In the genomic region with DNA sequence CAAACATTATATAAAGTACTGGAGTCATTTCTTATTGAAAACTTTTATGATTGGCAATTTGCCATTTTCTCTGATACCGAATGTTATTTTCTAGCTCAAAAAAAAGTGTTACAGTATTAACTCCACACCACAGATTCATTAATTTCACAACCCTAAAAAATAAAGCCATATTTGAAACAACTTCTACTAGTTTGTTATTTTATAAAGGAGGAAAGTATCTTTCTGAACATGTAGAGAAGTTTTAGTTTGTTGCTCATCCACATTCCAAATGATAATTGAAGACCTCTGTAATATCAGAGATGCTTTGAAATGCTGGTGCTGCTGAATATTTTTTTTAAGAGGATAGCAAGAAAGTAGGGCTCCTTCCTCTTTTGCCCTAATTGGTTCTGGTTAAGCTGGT, we compare ENCODE assay signal across 14 cellular contexts. TPM values are rescaled to one million over a fixed set of nuclear protein-coding genes. Genes with fewer than 3 reads are reported as not detected.
A peak's percentile ranks its signal among the peaks of the same experiment; 100 is the strongest.
DNase-seq lines count a peak whose midpoint lies in the region; ATAC-seq and TF ChIP-seq lines count a peak whose summit lies in the region.
"Had no signal": no experiment of that assay in that cellular context is flagged by ENCODE, and none has a peak within 500 bp of the region (broad histone marks: within the 10 kb centered on the region; RNA-seq: fewer than 3 reads in every experiment).

No MANE protein-coding gene starts in this region.

- H3K27ac ChIP-seq in ascending aorta (peak overlapping the region; percentile 90 to 91), iPS-18a (ENCODE audit: low read length) (no peak overlapping the region), skeletal muscle tissue (ENCODE audit: low read depth, low read length) (peak overlapping the region; percentile 74)
- H3K27ac ChIP-seq: cardiac muscle cell had no signal

- H3K27me3 Mint-ChIP-seq in natural killer cell treated with Interleukin-12 subunit alpha and Interleukin-12 subunit beta and Interleukin-15 and Interleukin-18, amount 100 ng/mL, for 72 hours = peaks cover 0 to 8% of the 10 kb centered on the region in 2 donors

- no peaks in the 10 kb centered on the region for H3K36me3 Mint-ChIP-seq in natural killer cell treated with Interleukin-12 subunit alpha and Interleukin-12 subunit beta and Interleukin-15 and Interleukin-18, amount 100 ng/mL, for 72 hours
- H3K36me3 Mint-ChIP-seq: CD14-positive monocyte had no signal

- TF ChIP-seq CTCF in ascending aorta (IDR thresholded peaks at IDR 0.05) = no peak

- H3K27ac Mint-ChIP-seq in natural killer cell treated with Interleukin-12 subunit alpha and Interleukin-12 subunit beta and Interleukin-15 and Interleukin-18, amount 100 ng/mL, for 72 hours = no peak overlapping the region
- H3K27ac Mint-ChIP-seq: activated T-cell treated with anti-CD3 and anti-CD28 coated beads, Interleukin-2, amount 50 U/mL, for 72 hours; CD14-positive monocyte had no signal

- intact Hi-C loops in ascending aorta (cut with DNase I) = loop anchor here (10.0 kb wide), 1 partner anchor 1066 kb away; the partner anchor contains the start of genes CGGBP1 and ZNF654

- DNase-seq in EH (ENCODE audit: low read depth) (peak; percentile 48), ascending aorta (ENCODE audit: low spot score in 2 of 2) (no peak), DMS153 (lab: John Stamatoyannopoulos, UW) (no peak), pons (ENCODE audit: low spot score) (no peak)
- no peak for DNase-seq in activated CD4-positive, CD25-positive, alpha-beta regulatory T cell (lab: John Stamatoyannopoulos, UW)
- DNase-seq in natural killer cell treated with Interleukin-12 subunit alpha and Interleukin-12 subunit beta and Interleukin-15 and Interleukin-18, amount 100 ng/mL, for 72 hours (ENCODE audit: low spot score) = no peak
- DNase-seq: activated T-cell treated with anti-CD3 and anti-CD28 coated beads, Interleukin-2, amount 50 U/mL, for 72 hours; NCI-H1105 treated with DMSO at 0.1 percent for 48 hours; SIG-M5 had no signal

- no peak for ATAC-seq in natural killer cell treated with Interleukin-12 subunit alpha and Interleukin-12 subunit beta and Interleukin-15 and Interleukin-18, amount 100 ng/mL, for 72 hours
- ATAC-seq: activated CD4-positive, CD25-positive, alpha-beta regulatory T cell treated with anti-CD3 and anti-CD28 coated beads, Interleukin-2, amount 50 U/mL, for 24 hours; activated T-cell treated with anti-CD3 and anti-CD28 coated beads, Interleukin-2, amount 50 U/mL, for 72 hours had no signal

- H3K4me3 ChIP-seq in ascending aorta (peak overlapping the region; percentile 65 to 89), iPS-18a (ENCODE audit: low read length) (peak overlapping the region; percentile 91), skeletal muscle tissue (ENCODE audit: low read length in 3 of 3) (peak overlapping the region in 1 of 3 donors; percentile 84)
- H3K4me3 ChIP-seq: cardiac muscle cell had no signal

- H3K27me3 ChIP-seq in ascending aorta (no peaks in the 10 kb centered on the region), iPS-18a (ENCODE audit: control insufficient read depth, insufficient read depth, low read length) (peaks cover 18% of the 10 kb centered on the region), skeletal muscle tissue (ENCODE audit: control insufficient read depth in 3 of 3, insufficient read depth in 3 of 3, low read length in 3 of 3) (peaks cover 7 to 14% (median 9%) of the 10 kb centered on the region in 3 donors)

- H3K9me3 Mint-ChIP-seq in natural killer cell treated with Interleukin-12 subunit alpha and Interleukin-12 subunit beta and Interleukin-15 and Interleukin-18, amount 100 ng/mL, for 72 hours = peaks cover 5% of the 10 kb centered on the region

- H3K36me3 ChIP-seq in ascending aorta (no peaks in the 10 kb centered on the region), iPS-18a (ENCODE audit: control insufficient read depth, low read depth, low read length) (no peaks in the 10 kb centered on the region), skeletal muscle tissue (ENCODE audit: control insufficient read depth in 3 of 3, insufficient read depth in 3 of 3, low read length in 3 of 3) (no peaks in the 10 kb centered on the region)
- H3K36me3 ChIP-seq: cardiac muscle cell had no signal

- H3K4me1 ChIP-seq in ascending aorta (peaks cover 0 to 19% of the 10 kb centered on the region in 2 donors), iPS-18a (ENCODE audit: control insufficient read depth, low read depth, low read length) (peaks cover 19% of the 10 kb centered on the region), skeletal muscle tissue (ENCODE audit: control insufficient read depth in 3 of 3, insufficient read depth in 3 of 3, low read length in 3 of 3) (peaks cover 4 to 20% (median 8%) of the 10 kb centered on the region in 3 donors)

- H3K9ac ChIP-seq in iPS-18a (ENCODE audit: low read length) (no peak overlapping the region), skeletal muscle tissue (ENCODE audit: low read depth in 1 of 3, low read length in 3 of 3) (peak overlapping the region in 1 of 3 donors; percentile 79)

- no peaks in the 10 kb centered on the region for H3K4me1 Mint-ChIP-seq in natural killer cell treated with Interleukin-12 subunit alpha and Interleukin-12 subunit beta and Interleukin-15 and Interleukin-18, amount 100 ng/mL, for 72 hours (ENCODE audit: low read depth in 2 of 2)

- no peak overlapping the region for H3K4me3 Mint-ChIP-seq in natural killer cell treated with Interleukin-12 subunit alpha and Interleukin-12 subunit beta and Interleukin-15 and Interleukin-18, amount 100 ng/mL, for 72 hours
- H3K4me3 Mint-ChIP-seq: activated T-cell treated with anti-CD3 and anti-CD28 coated beads, Interleukin-2, amount 50 U/mL, for 72 hours had no signal

- H3K9me3 ChIP-seq in ascending aorta = no peaks in the 10 kb centered on the region
- no peaks in the 10 kb centered on the region for H3K9me3 ChIP-seq in iPS-18a (ENCODE audit: control insufficient read depth, low read depth, low read length)
- no peaks in the 10 kb centered on the region for H3K9me3 ChIP-seq in skeletal muscle tissue (ENCODE audit: control insufficient read depth in 3 of 3, low read length in 3 of 3)

RNA-seq across cellular contexts. Expression of gene VGLL3, which starts 2.0 kb away (rescaled TPM):
- 138 TPM for total RNA-seq in ascending aorta
- 17.7 TPM for total RNA-seq in skeletal muscle tissue
- total RNA-seq in natural killer cell treated with Interleukin-12 subunit alpha and Interleukin-12 subunit beta and Interleukin-15 and Interleukin-18, amount 100 ng/mL, for 72 hours = not detected
- total RNA-seq: activated T-cell treated with anti-CD3 and anti-CD28 coated beads, Interleukin-2, amount 50 U/mL, for 72 hours had no signal

Comparison
In these comparisons a context has a peak if more than half of its experiments do, and no peak if none do; other contexts are left out.
1. RNA of gene VGLL3, which starts 2.0 kb away (total RNA-seq): 138 TPM in ascending aorta (single experiment) and 17.7 TPM in skeletal muscle tissue (single experiment); not detected in natural killer cell treated with Interleukin-12 subunit alpha and Interleukin-12 subunit beta and Interleukin-15 and Interleukin-18, amount 100 ng/mL, for 72 hours; every median in the first group is over 10 times any median in the second.